Comparison of ENCODE assay signal across 15 cellular contexts in the genomic region with DNA sequence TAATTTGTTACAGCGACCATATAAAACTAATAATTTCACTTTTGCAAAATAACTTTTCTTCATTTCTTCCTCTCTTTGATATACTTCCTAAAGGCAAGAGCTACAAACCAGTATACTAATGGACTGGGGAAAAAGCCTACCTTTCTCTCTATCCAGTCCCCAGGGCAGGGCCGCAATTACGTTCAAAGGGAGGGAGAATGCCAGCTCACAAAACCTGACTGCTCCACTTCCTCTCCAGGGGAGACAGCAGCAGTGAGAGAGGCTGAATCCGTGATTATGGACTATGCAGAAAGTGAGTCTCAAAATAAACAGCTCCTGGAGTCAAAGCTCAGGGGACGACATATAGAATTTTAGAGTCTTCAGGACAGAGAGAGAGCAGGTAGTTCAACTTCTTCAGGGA.
"Had no signal": no experiment of that assay in that cellular context is flagged by ENCODE, and none has a peak within 500 bp of the region (broad histone marks: within the 10 kb centered on the region; RNA-seq: fewer than 3 reads in every experiment).

No MANE protein-coding gene starts in this region.

- H3K9me3 Mint-ChIP-seq: activated CD4-positive, alpha-beta T cell treated with anti-CD3 and anti-CD28 coated beads, Interleukin-2, amount 10 ng/mL, durations not matched to agents 24 days and 14 days; activated CD8-positive, alpha-beta T cell treated with anti-CD3 and anti-CD28 coated beads for 36 hours; activated naive CD8-positive, alpha-beta T cell treated with anti-CD3 and anti-CD28 coated beads for 36 hours; activated T-helper 17 cell treated with anti-CD3 and anti-CD28 coated beads, Interleukin-2, amount 50 U/mL, for 72 hours; dendritic cell treated with granulocyte-macrophage colony-stimulating factor and Interleukin-4, amounts not matched to agents 40 ng/mL and 50 ng/mL, for 4 days; mesothelial cell of epicardium; nephron progenitor cell; stimulated activated naive B cell treated with anti-CD40 and anti-IgM and Interleukin-4, amounts not matched to agents 10 μg/mL and 1 μg/mL and 100 μg/mL, for 72 hours had no signal

- H3K36me3 Mint-ChIP-seq: activated naive CD8-positive, alpha-beta T cell treated with anti-CD3 and anti-CD28 coated beads for 36 hours; mesothelial cell of epicardium; stimulated activated naive B cell treated with anti-CD40 and anti-IgM and Interleukin-4, amounts not matched to agents 10 μg/mL and 1 μg/mL and 100 μg/mL, for 72 hours had no signal

- DNase-seq: activated CD4-positive, alpha-beta T cell treated with anti-CD3 and anti-CD28 coated beads, Interleukin-2, amount 10 ng/mL, durations not matched to agents 24 days and 14 days; activated CD8-positive, alpha-beta T cell treated with anti-CD3 and anti-CD28 coated beads for 36 hours; activated naive CD4-positive, alpha-beta T cell; activated naive CD8-positive, alpha-beta T cell treated with anti-CD3 and anti-CD28 coated beads for 36 hours; activated T-cell treated with anti-CD3 and anti-CD28 coated beads, Interleukin-2, amount 50 U/mL, for 1 hour; amniotic stem cell; effector CD8-positive, alpha-beta T cell; esophagus squamous epithelium; lower lobe of right lung; nephron progenitor cell; retina; stimulated activated naive B cell treated with anti-CD40 and anti-IgM and Interleukin-4, amounts not matched to agents 10 μg/mL and 1 μg/mL and 100 μg/mL, for 72 hours had no signal

- H3K27ac ChIP-seq: esophagus squamous epithelium, lower lobe of right lung had no signal

- H3K4me3 ChIP-seq: esophagus squamous epithelium, lower lobe of right lung had no signal

- H3K27ac Mint-ChIP-seq: activated CD4-positive, alpha-beta T cell treated with anti-CD3 and anti-CD28 coated beads, Interleukin-2, amount 10 ng/mL, durations not matched to agents 24 days and 14 days; activated CD8-positive, alpha-beta T cell treated with anti-CD3 and anti-CD28 coated beads for 36 hours; activated naive CD8-positive, alpha-beta T cell treated with anti-CD3 and anti-CD28 coated beads for 36 hours; activated T-helper 17 cell treated with anti-CD3 and anti-CD28 coated beads, Interleukin-2, amount 50 U/mL, for 72 hours; dendritic cell treated with granulocyte-macrophage colony-stimulating factor and Interleukin-4, amounts not matched to agents 40 ng/mL and 50 ng/mL, for 4 days; mesothelial cell of epicardium; nephron progenitor cell; stimulated activated naive B cell treated with anti-CD40 and anti-IgM and Interleukin-4, amounts not matched to agents 10 μg/mL and 1 μg/mL and 100 μg/mL, for 72 hours had no signal

- H3K4me1 Mint-ChIP-seq: activated naive CD8-positive, alpha-beta T cell treated with anti-CD3 and anti-CD28 coated beads for 36 hours; activated T-helper 17 cell treated with anti-CD3 and anti-CD28 coated beads, Interleukin-2, amount 50 U/mL, for 72 hours had no signal

- H3K4me3 Mint-ChIP-seq: activated CD4-positive, alpha-beta T cell treated with anti-CD3 and anti-CD28 coated beads, Interleukin-2, amount 10 ng/mL, durations not matched to agents 24 days and 14 days; activated CD8-positive, alpha-beta T cell treated with anti-CD3 and anti-CD28 coated beads for 36 hours; activated naive CD8-positive, alpha-beta T cell treated with anti-CD3 and anti-CD28 coated beads for 36 hours; activated T-helper 17 cell treated with anti-CD3 and anti-CD28 coated beads, Interleukin-2, amount 50 U/mL, for 72 hours; dendritic cell treated with granulocyte-macrophage colony-stimulating factor and Interleukin-4, amounts not matched to agents 40 ng/mL and 50 ng/mL, for 4 days; mesothelial cell of epicardium; nephron progenitor cell; stimulated activated naive B cell treated with anti-CD40 and anti-IgM and Interleukin-4, amounts not matched to agents 10 μg/mL and 1 μg/mL and 100 μg/mL, for 72 hours had no signal

- H3K36me3 ChIP-seq: esophagus squamous epithelium, lower lobe of right lung had no signal
